In genomic region chr3:196317702-196318467, GRCh38 we compare ENCODE assay signal across 8 cellular contexts. TPM values are rescaled to one million over a fixed set of nuclear protein-coding genes. Genes with fewer than 3 reads are reported as not detected.
DNase-seq lines count a peak whose midpoint lies in the region; ATAC-seq, FAIRE-seq and TF ChIP-seq lines count a peak whose summit lies in the region.

DYNLT2B (minus strand) TSS chr3:196318240; CDS start chr3:196318152, 88 bp downstream.

- H3K27me3 ChIP-seq in astrocyte (ENCODE audit: insufficient read depth, low read length) (no peaks in the 10 kb centered on the region), hepatocyte (no peaks in the 10 kb centered on the region)

- no peaks in the 10 kb centered on the region for H3K27me3 Mint-ChIP-seq in T-helper 2 cell treated with Interferon-gamma antibody and Interleukin-4, amounts not matched to agents 5 μg/mL and 100 μg/mL, for 36 hours (ENCODE audit: low read depth)
- H3K27me3 Mint-ChIP-seq in astrocyte (ENCODE audit: low read depth, unreplicated experiment), result no peaks in the 10 kb centered on the region

- no peaks in the 10 kb centered on the region for H3K36me3 ChIP-seq in astrocyte (ENCODE audit: insufficient read depth, low read length)
- H3K36me3 ChIP-seq in hepatocyte (replicated peaks; ENCODE audit: insufficient read depth, low read depth), result no peaks in the 10 kb centered on the region

- H3K4me3 Mint-ChIP-seq in T-helper 2 cell treated with Interferon-gamma antibody and Interleukin-4, amounts not matched to agents 5 μg/mL and 100 μg/mL, for 36 hours, result peak within 1 kb of the TSS; percentile 97
- peak within 1 kb of the TSS; percentile 90 for H3K4me3 Mint-ChIP-seq in astrocyte (ENCODE audit: unreplicated experiment)

- DNase-seq in NCI-H187 treated with DMSO at 0.1 percent for 48 hours (lab: John Stamatoyannopoulos, UW) (peak; percentile 49), astrocyte (ENCODE audit: low read depth) (peak; percentile 79), hepatocyte (ENCODE audit: low spot score) (peak; percentile 96), retinal pigment epithelial cell (ENCODE audit: low read depth) (peak; percentile 54)
- peak; percentile 89 for DNase-seq in T-helper 2 cell treated with Interferon-gamma antibody and Interleukin-4, amounts not matched to agents 5 μg/mL and 100 μg/mL, for 36 hours (ENCODE audit: low spot score)

- H3K9me3 ChIP-seq in astrocyte (ENCODE audit: insufficient read depth, low read depth, low read length) (no peaks in the 10 kb centered on the region), hepatocyte (ENCODE audit: low read depth) (no peaks in the 10 kb centered on the region)

- WGBS in hepatocyte (ENCODE audit: low lambda C conversion rate, missing lambda C conversion rate), result 2% methylated on average over 67 of the region's 90 CpGs

- H2AFZ ChIP-seq in astrocyte (ENCODE audit: low read depth, low read length) (peak within 1 kb of the TSS; percentile 100), hepatocyte (peak within 1 kb of the TSS; percentile 97)

- ATAC-seq in GM18499 (IDR thresholded peaks at IDR 0.05; ENCODE audit: insufficient read depth, unreplicated experiment) (peak; percentile 49), HG02938 (IDR thresholded peaks at IDR 0.05; ENCODE audit: unreplicated experiment) (peak; percentile 72), HG03469 (IDR thresholded peaks at IDR 0.05; ENCODE audit: unreplicated experiment) (no peak)

- peak within 1 kb of the TSS; percentile 98 for H3K9ac ChIP-seq in astrocyte (ENCODE audit: low read length)

- H3K79me2 ChIP-seq in astrocyte (ENCODE audit: insufficient read depth, low read length) (peaks cover 9% of the 10 kb centered on the region), hepatocyte (peaks cover 6% of the 10 kb centered on the region)

- peak within 1 kb of the TSS; percentile 93 for H3K27ac ChIP-seq in astrocyte (ENCODE audit: low read depth, low read length)
- H3K27ac ChIP-seq in hepatocyte, result peak within 1 kb of the TSS; percentile 99

- H3K9me3 Mint-ChIP-seq in T-helper 2 cell treated with Interferon-gamma antibody and Interleukin-4, amounts not matched to agents 5 μg/mL and 100 μg/mL, for 36 hours, result no peaks in the 10 kb centered on the region
- H3K9me3 Mint-ChIP-seq in astrocyte (ENCODE audit: unreplicated experiment), result no peaks in the 10 kb centered on the region

- H3K4me1 Mint-ChIP-seq in T-helper 2 cell treated with Interferon-gamma antibody and Interleukin-4, amounts not matched to agents 5 μg/mL and 100 μg/mL, for 36 hours (ENCODE audit: low read depth), result peaks cover 8% of the 10 kb centered on the region
- H3K4me1 Mint-ChIP-seq in astrocyte (ENCODE audit: low read depth, unreplicated experiment), result no peaks in the 10 kb centered on the region

- no peaks in the 10 kb centered on the region for H4K20me1 ChIP-seq in astrocyte (ENCODE audit: insufficient read depth, low read length)
- H4K20me1 ChIP-seq in hepatocyte (ENCODE audit: insufficient read depth, poor library complexity, severe bottlenecking), result no peaks in the 10 kb centered on the region

- H3K4me2 ChIP-seq in astrocyte (ENCODE audit: low read length), result peak within 1 kb of the TSS; percentile 95
- H3K4me2 ChIP-seq in hepatocyte, result peak within 1 kb of the TSS; percentile 83

- peak within 1 kb of the TSS; percentile 96 for H3K4me3 ChIP-seq in astrocyte (ENCODE audit: insufficient read depth, low read depth, low read length)
- H3K4me3 ChIP-seq in hepatocyte, result peak within 1 kb of the TSS; percentile 96
- H3K4me3 ChIP-seq in retinal pigment epithelial cell (ENCODE audit: low read length), result peak within 1 kb of the TSS; percentile 83

- peaks cover 8% of the 10 kb centered on the region for H3K4me1 ChIP-seq in astrocyte (ENCODE audit: insufficient read depth, low read length)
- no peaks in the 10 kb centered on the region for H3K4me1 ChIP-seq in hepatocyte (ENCODE audit: insufficient read depth)

- FAIRE-seq in astrocyte (lab: Jason Lieb, UNC), result no peak

- peaks cover 6% of the 10 kb centered on the region for H3K36me3 Mint-ChIP-seq in T-helper 2 cell treated with Interferon-gamma antibody and Interleukin-4, amounts not matched to agents 5 μg/mL and 100 μg/mL, for 36 hours (ENCODE audit: low read depth)
- H3K36me3 Mint-ChIP-seq in astrocyte (ENCODE audit: low read depth, unreplicated experiment), result peaks cover 3% of the 10 kb centered on the region

- TF ChIP-seq CTCF in astrocyte (IDR thresholded peaks at IDR 0.05; ENCODE audit: insufficient read depth, low read depth, low read length) (no peak), hepatocyte (IDR thresholded peaks at IDR 0.05; ENCODE audit: poor library complexity) (no peak), retinal pigment epithelial cell (conservative IDR thresholded peaks at IDR 0.05; ENCODE audit: low read depth, low read length) (no peak)

- no peaks in the 10 kb centered on the region for H3K9me2 ChIP-seq in hepatocyte (replicated peaks; ENCODE audit: insufficient read depth)

- peak within 1 kb of the TSS; percentile 99 for H3K27ac Mint-ChIP-seq in T-helper 2 cell treated with Interferon-gamma antibody and Interleukin-4, amounts not matched to agents 5 μg/mL and 100 μg/mL, for 36 hours
- peak within 1 kb of the TSS; percentile 96 for H3K27ac Mint-ChIP-seq in astrocyte (ENCODE audit: unreplicated experiment)

RNA-seq across cellular contexts. Expression of gene DYNLT2B, which starts in this region (rescaled TPM):
- total RNA-seq in astrocyte, result 10.9 and 13.0 TPM in 2 replicates
- total RNA-seq in hepatocyte, result 7.0 and 10.9 TPM in 2 replicates
- polyA plus RNA-seq in hepatocyte, result 19.6 and 23.5 TPM in 2 replicates
